In genomic region chr15:85750807-85751730, GRCh38 we compare ENCODE assay signal across 10 cellular contexts. TPM values are rescaled to one million over a fixed set of nuclear protein-coding genes. Genes with fewer than 3 reads are reported as not detected.
DNase-seq lines count a peak whose midpoint lies in the region; ATAC-seq, FAIRE-seq and TF ChIP-seq lines count a peak whose summit lies in the region.
"Had no signal": no experiment of that assay in that cellular context is flagged by ENCODE, and none has a peak within 500 bp of the region (broad histone marks: within the 10 kb centered on the region; RNA-seq: fewer than 3 reads in every experiment).

No MANE protein-coding gene starts in this region.

- H3K4me1 ChIP-seq in kidney (ENCODE audit: control insufficient read depth in 1 of 2, insufficient read depth in 1 of 2, low read depth in 1 of 2, low read length in 2 of 2) (peaks cover 10 to 11% of the 10 kb centered on the region in 2 donors), skeletal muscle satellite cell (ENCODE audit: control insufficient read depth, insufficient read depth, low read length) (peaks cover 16% of the 10 kb centered on the region)

- no peak overlapping the region for H3K4me3 ChIP-seq in HL-60 (replicated peaks; ENCODE audit: insufficient read depth, low read length)
- no peak overlapping the region for H3K4me3 ChIP-seq in bronchial epithelial cell (ENCODE audit: low read depth, low read length)
- no peak overlapping the region for H3K4me3 ChIP-seq in kidney (ENCODE audit: low read length in 2 of 2)
- no peak overlapping the region for H3K4me3 ChIP-seq in skeletal muscle satellite cell (ENCODE audit: low read length)
- H3K4me3 ChIP-seq: right lobe of liver had no signal

- H3K27me3 ChIP-seq in HL-60 (ENCODE audit: insufficient read depth, poor library complexity, severe bottlenecking) (no peaks in the 10 kb centered on the region), bronchial epithelial cell (ENCODE audit: control insufficient read depth, insufficient read depth, low read length) (no peaks in the 10 kb centered on the region), skeletal muscle satellite cell (ENCODE audit: control insufficient read depth, insufficient read depth, low read length) (no peaks in the 10 kb centered on the region)
- H3K27me3 ChIP-seq: right lobe of liver had no signal

- no peaks in the 10 kb centered on the region for H3K9me3 ChIP-seq in kidney (ENCODE audit: control insufficient read depth in 1 of 2, low read length in 2 of 2)
- H3K9me3 ChIP-seq in skeletal muscle satellite cell (replicated peaks; ENCODE audit: low read length) = no peaks in the 10 kb centered on the region
- H3K9me3 ChIP-seq: right lobe of liver had no signal

- H3K9ac ChIP-seq in kidney (ENCODE audit: low read length in 2 of 2) = no peak overlapping the region
- no peak overlapping the region for H3K9ac ChIP-seq in skeletal muscle satellite cell (ENCODE audit: low read depth, low read length)

- ATAC-seq in GM19395 (IDR thresholded peaks at IDR 0.05; ENCODE audit: unreplicated experiment) = no peak
- no peak for ATAC-seq in GM21381 (IDR thresholded peaks at IDR 0.05; ENCODE audit: unreplicated experiment)

- peaks cover 4% of the 10 kb centered on the region for H3K36me3 ChIP-seq in bronchial epithelial cell (ENCODE audit: control insufficient read depth, insufficient read depth, low read length)
- H3K36me3 ChIP-seq in kidney (ENCODE audit: control insufficient read depth in 1 of 2, insufficient read depth in 2 of 2, low read length in 2 of 2) = peaks cover 7 to 17% of the 10 kb centered on the region in 2 donors
- peaks cover 24% of the 10 kb centered on the region for H3K36me3 ChIP-seq in skeletal muscle satellite cell (ENCODE audit: insufficient read depth, low read length)

- TF ChIP-seq CTCF in HL-60 (IDR thresholded peaks at IDR 0.05; ENCODE audit: insufficient read depth, low read length) (no peak), bronchial epithelial cell (IDR thresholded peaks at IDR 0.05; ENCODE audit: insufficient read depth, low read length, severe bottlenecking) (no peak), kidney (IDR thresholded peaks at IDR 0.05; ENCODE audit: borderline replicate concordance, extremely low read depth, insufficient read depth) (no peak)

- H3K27ac ChIP-seq in HL-60 (replicated peaks) = peak overlapping the region; percentile 44
- H3K27ac ChIP-seq in kidney (ENCODE audit: low read depth in 2 of 2, low read length in 2 of 2) = peak overlapping the region in 1 of 2 donors; percentile 51

- intact Hi-C loops in kidney (cut with DNase I) = no loop called here

- DNase-seq in HL-60 (ENCODE audit: low read depth in 1 of 2, low spot score in 1 of 2) = peak in 1 of 2 experiments; percentile 38
- DNase-seq in bronchial epithelial cell (ENCODE audit: low read depth) = no peak
- peak; percentile 80 for DNase-seq in kidney
- DNase-seq in SHP77 treated with DMSO at 0.1 percent for 48 hours (lab: John Stamatoyannopoulos, UW) = no peak
- no peak for DNase-seq in effector CD8-positive, alpha-beta T cell (lab: John Stamatoyannopoulos, UW)
- DNase-seq: NCI-H187 treated with DMSO at 0.1 percent for 48 hours had no signal

- peak overlapping the region; percentile 28 for H3K4me2 ChIP-seq in skeletal muscle satellite cell (ENCODE audit: low read length)

- FAIRE-seq in bronchial epithelial cell (lab: Jason Lieb, UNC) = peak; percentile 43
- FAIRE-seq in kidney (lab: Jason Lieb, UNC) = no peak

RNA-seq across cellular contexts. Expression of gene KLHL25, which starts 43.7 kb away (rescaled TPM):
- total RNA-seq in bronchial epithelial cell (4.7 and 5.6 TPM in 2 replicates), kidney (8.4 TPM)
- polyA plus RNA-seq in kidney (ENCODE audit: insufficient read depth, low read depth, low replicate concordance) = 5.3 TPM
- total RNA-seq in skeletal muscle satellite cell (2012; rRNA removed) = 3.0 and 3.1 TPM in 2 replicates
